ENCODE assay signal across 17 cellular contexts in the genomic region with DNA sequence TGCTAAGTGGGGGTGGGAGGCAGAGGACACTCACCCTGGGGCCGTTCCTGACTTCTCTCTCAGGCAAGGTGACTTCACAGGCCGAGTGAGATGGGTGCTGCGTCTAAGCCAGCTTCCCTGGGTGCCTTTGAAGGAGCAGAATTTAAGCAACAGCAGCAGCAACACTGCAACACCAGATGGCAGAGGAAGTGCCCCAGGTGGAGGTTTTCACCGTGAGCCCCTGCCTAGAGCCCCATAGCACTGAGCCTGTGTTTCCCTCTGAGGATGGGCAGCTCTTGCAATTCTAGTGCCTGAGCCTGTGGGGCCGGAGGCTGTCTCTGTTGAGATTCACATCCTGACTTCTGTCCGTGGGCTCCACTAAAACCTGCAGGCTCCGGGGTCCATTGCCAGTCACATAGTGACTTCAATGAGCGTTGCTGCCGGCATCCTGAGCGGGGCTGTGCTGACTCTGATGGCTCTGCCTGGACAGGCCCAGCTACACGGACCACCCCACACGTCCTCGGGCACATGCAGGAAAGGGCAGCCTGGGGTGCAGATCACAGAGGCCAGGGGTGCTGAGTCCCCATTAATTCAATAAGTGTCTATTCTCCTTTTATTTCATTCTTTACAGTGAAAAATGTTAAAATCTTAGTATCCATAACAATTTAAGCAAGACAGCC.
"Had no signal": no experiment of that assay in that cellular context is flagged by ENCODE, and none has a peak within 500 bp of the region (broad histone marks: within the 10 kb centered on the region; RNA-seq: fewer than 3 reads in every experiment).

No MANE protein-coding gene starts in this region.

- H3K27ac ChIP-seq: adrenal gland, right atrium auricular region had no signal

- H3K9me3 ChIP-seq: adrenal gland, right atrium auricular region had no signal

- H3K36me3 Mint-ChIP-seq: naive B cell, type B pancreatic cell had no signal

- H3K27me3 Mint-ChIP-seq: activated CD4-positive, alpha-beta T cell treated with anti-CD3 and anti-CD28 coated beads, Interleukin-2, amount 10 ng/mL, durations not matched to agents 7 days and 5 days; activated naive CD4-positive, alpha-beta T cell treated with anti-CD3 and anti-CD28 coated beads, Interleukin-2, amount 10 ng/mL, durations not matched to agents 7 days and 5 days; activated T-helper 17 cell treated with anti-CD3 and anti-CD28 coated beads, Interleukin-2, amount 50 U/mL, for 72 hours; stimulated activated naive B cell treated with anti-CD40 and anti-IgM and Interleukin-4, amounts not matched to agents 10 μg/mL and 1 μg/mL and 100 μg/mL, for 72 hours; type B pancreatic cell had no signal

- H3K4me3 ChIP-seq: adrenal gland, right atrium auricular region had no signal

- H3K4me1 ChIP-seq: adrenal gland, right atrium auricular region had no signal

- DNase-seq: activated CD4-positive, alpha-beta T cell treated with anti-CD3 and anti-CD28 coated beads, Interleukin-2, amount 10 ng/mL, durations not matched to agents 7 days and 5 days; activated CD4-positive, CD25-positive, alpha-beta regulatory T cell; activated naive CD4-positive, alpha-beta T cell treated with anti-CD3 and anti-CD28 coated beads, Interleukin-2, amount 10 ng/mL, durations not matched to agents 7 days and 5 days; activated T-cell treated with anti-CD3 and anti-CD28 coated beads for 4 hours; adrenal gland; effector memory CD8-positive, alpha-beta T cell; erythroblast; hypothalamus; midbrain; naive B cell; stimulated activated CD4-positive, alpha-beta T cell treated with anti-CD3 and anti-CD28 coated beads, Interleukin-2, amount 100 ng/mL, for 24 hours; stimulated activated naive B cell treated with anti-CD40 and anti-IgM and Interleukin-4, amounts not matched to agents 10 μg/mL and 1 μg/mL and 100 μg/mL, for 72 hours had no signal

- H3K9me3 Mint-ChIP-seq: activated T-helper 17 cell treated with anti-CD3 and anti-CD28 coated beads, Interleukin-2, amount 50 U/mL, for 72 hours; central memory CD8-positive, alpha-beta T cell had no signal

- H3K36me3 ChIP-seq: adrenal gland, right atrium auricular region had no signal

- ATAC-seq: activated T-helper 17 cell treated with anti-CD3 and anti-CD28 coated beads, Interleukin-2, amount 50 U/mL, for 72 hours; effector memory CD8-positive, alpha-beta T cell; stimulated activated naive B cell treated with anti-CD40 and anti-IgM and Interleukin-4, amounts not matched to agents 10 μg/mL and 1 μg/mL and 100 μg/mL, for 72 hours had no signal

- H3K27me3 ChIP-seq: adrenal gland, right atrium auricular region had no signal

- H3K27ac Mint-ChIP-seq: activated naive CD4-positive, alpha-beta T cell treated with anti-CD3 and anti-CD28 coated beads, Interleukin-2, amount 10 ng/mL, durations not matched to agents 7 days and 5 days; activated T-helper 17 cell treated with anti-CD3 and anti-CD28 coated beads, Interleukin-2, amount 50 U/mL, for 72 hours; effector memory CD8-positive, alpha-beta T cell; stimulated activated naive B cell treated with anti-CD40 and anti-IgM and Interleukin-4, amounts not matched to agents 10 μg/mL and 1 μg/mL and 100 μg/mL, for 72 hours; T-helper 1 cell treated with Interleukin-12 subunit alpha and Interleukin-12 subunit beta and Interleukin-4 antibody, amounts not matched to agents 30 μg/mL and 1 μg/mL, for 36 hours; type B pancreatic cell had no signal

- H3K4me3 Mint-ChIP-seq: activated CD4-positive, alpha-beta T cell treated with anti-CD3 and anti-CD28 coated beads, Interleukin-2, amount 10 ng/mL, durations not matched to agents 7 days and 5 days; activated naive CD4-positive, alpha-beta T cell treated with anti-CD3 and anti-CD28 coated beads, Interleukin-2, amount 10 ng/mL, durations not matched to agents 7 days and 5 days; activated T-helper 17 cell treated with anti-CD3 and anti-CD28 coated beads, Interleukin-2, amount 50 U/mL, for 72 hours; central memory CD8-positive, alpha-beta T cell; effector memory CD8-positive, alpha-beta T cell; naive B cell; stimulated activated naive B cell treated with anti-CD40 and anti-IgM and Interleukin-4, amounts not matched to agents 10 μg/mL and 1 μg/mL and 100 μg/mL, for 72 hours; T-helper 1 cell treated with Interleukin-12 subunit alpha and Interleukin-12 subunit beta and Interleukin-4 antibody, amounts not matched to agents 30 μg/mL and 1 μg/mL, for 36 hours; type B pancreatic cell had no signal
